8 cellular contexts compared by ENCODE assay signal in the genomic region with DNA sequence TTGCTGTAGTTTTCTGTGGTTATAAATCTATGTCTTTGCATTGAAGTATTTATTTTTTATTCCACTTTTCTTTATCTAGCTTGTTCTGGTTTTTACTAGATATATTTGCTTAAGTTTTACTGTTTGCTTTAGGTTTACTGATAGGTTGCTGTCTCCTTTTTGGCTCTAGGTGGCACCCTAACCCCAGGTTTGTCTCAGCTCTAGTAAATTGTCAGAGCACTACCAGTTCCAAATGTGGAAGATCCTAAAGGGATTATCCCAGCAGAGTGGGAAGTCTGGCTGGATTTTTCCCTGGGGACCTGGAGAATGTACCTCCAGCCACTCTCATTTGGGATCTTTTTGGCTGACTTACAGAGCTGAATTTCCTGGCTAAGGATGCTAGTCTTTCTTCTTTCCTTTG.
DNase-seq lines count a peak whose midpoint lies in the region; ATAC-seq and TF ChIP-seq lines count a peak whose summit lies in the region.

No MANE protein-coding gene starts in this region.

- no peak overlapping the region for H3K9ac ChIP-seq in SK-N-SH

- H3K79me2 ChIP-seq in SK-N-SH (ENCODE audit: insufficient read depth) = no peaks in the 10 kb centered on the region

- POLR2A ChIA-PET in SK-N-SH (lab: Yijun Ruan, JAX) = interaction anchor here (1.3 kb wide), 1 partner anchor 175 kb away, joined by 3 read pairs; no protein-coding TSS in a partner anchor

- no peaks in the 10 kb centered on the region for H3K27me3 ChIP-seq in SK-N-SH (ENCODE audit: insufficient read depth)

- no peak for TF ChIP-seq EP300 in SK-N-SH (IDR thresholded peaks at IDR 0.05; ENCODE audit: borderline replicate concordance in 1 of 2, low read depth in 1 of 2, low read length in 1 of 2)

- in situ Hi-C loops in T47D (cut with HindIII; ENCODE audit: low pct_unique_long_range_greater_than_20kb, low sequenced_read_pairs) = no loop called here

- no peaks in the 10 kb centered on the region for H4K20me1 ChIP-seq in SK-N-SH (ENCODE audit: insufficient read depth)

- no peaks in the 10 kb centered on the region for H3K36me3 ChIP-seq in SK-N-SH (replicated peaks in 1 of 2; ENCODE audit: control insufficient read depth in 1 of 2, insufficient read depth in 2 of 2, low read length in 1 of 2)

- H3F3A ChIP-seq in SK-N-SH (replicated peaks; ENCODE audit: insufficient read depth) = no peaks in the 10 kb centered on the region

- 0 out of 4 replicates have a peak overlapping the region, but pooled peaks of 1 of the 2 experiments have one; percentile 0 for H3K4me3 ChIP-seq in SK-N-SH (ENCODE audit: low read depth in 2 of 2, low read length in 1 of 2)

- TF ChIP-seq CTCF in C4-2B (conservative IDR thresholded peaks at IDR 0.05) (peak; percentile 70), SK-N-SH (IDR thresholded peaks at IDR 0.05) (peak; percentile 81)

- H3K27ac ChIP-seq in C4-2B = no peak overlapping the region
- no peak overlapping the region for H3K27ac ChIP-seq in SK-N-SH (ENCODE audit: low read depth in 2 of 2, low read length in 1 of 2)

- ATAC-seq in GM18508 (IDR thresholded peaks at IDR 0.05; ENCODE audit: insufficient read depth, unreplicated experiment) (peak; percentile 65), left lobe of liver (peak; percentile 84), HG03442 (IDR thresholded peaks at IDR 0.05; ENCODE audit: unreplicated experiment) (no peak)

- H3K9me2 ChIP-seq in SK-N-SH = no peaks in the 10 kb centered on the region

- CTCF ChIA-PET in SK-N-SH (lab: Yijun Ruan, JAX) = interaction anchor here (0.6 to 2.0 kb wide), 17 partner anchors 10 to 1750 kb away, joined by 3 to 34 read pairs (median 3); no protein-coding TSS in a partner anchor

- no peaks in the 10 kb centered on the region for H3K4me1 ChIP-seq in SK-N-SH (ENCODE audit: control insufficient read depth in 1 of 2, insufficient read depth in 2 of 2, low read depth in 1 of 2, low read length in 1 of 2)

- TF ChIP-seq RAD21 in SK-N-SH (IDR thresholded peaks at IDR 0.05; ENCODE audit: low read length) = peak; percentile 87

- peak; percentile 48 to 58 for DNase-seq in Kasumi-1 (lab: John Stamatoyannopoulos, UW)
- DNase-seq in SK-N-SH = peak; percentile 47
- DNase-seq in T47D (ENCODE audit: low read depth in 1 of 2, low spot score in 1 of 2) = peak; percentile 1 to 58
- peak; percentile 44 for DNase-seq in left lobe of liver (ENCODE audit: low spot score)
- DNase-seq in stimulated activated CD8-positive, alpha-beta memory T cell treated with anti-CD3 and anti-CD28 coated beads, Interleukin-12 subunit alpha, Interleukin-12 subunit beta, amount 100 ng/mL, for 1 hour (ENCODE audit: low read depth) = peak; percentile 8

- H3K9me3 ChIP-seq in SK-N-SH = no peaks in the 10 kb centered on the region

- H3K4me2 ChIP-seq in SK-N-SH = no peak overlapping the region

- H2AFZ ChIP-seq in SK-N-SH (ENCODE audit: low read depth) = no peak overlapping the region

TF ChIP-seq in SK-N-SH, 30 proteins besides CTCF, POLR2A, EP300 and RAD21:
- peak; percentile 47 for TF ChIP-seq SMC3 (IDR thresholded peaks at IDR 0.05; ENCODE audit: low read depth, low read length)
- TF ChIP-seq GATA2 (CRISPR knock-in tag; IDR thresholded peaks at IDR 0.05) = no peak
- no peak for TF ChIP-seq TAF1 (IDR thresholded peaks at IDR 0.05; ENCODE audit: borderline replicate concordance, low read depth, low read length)
